Comparison of ENCODE assay signal across 1 cellular context in the genomic region with DNA sequence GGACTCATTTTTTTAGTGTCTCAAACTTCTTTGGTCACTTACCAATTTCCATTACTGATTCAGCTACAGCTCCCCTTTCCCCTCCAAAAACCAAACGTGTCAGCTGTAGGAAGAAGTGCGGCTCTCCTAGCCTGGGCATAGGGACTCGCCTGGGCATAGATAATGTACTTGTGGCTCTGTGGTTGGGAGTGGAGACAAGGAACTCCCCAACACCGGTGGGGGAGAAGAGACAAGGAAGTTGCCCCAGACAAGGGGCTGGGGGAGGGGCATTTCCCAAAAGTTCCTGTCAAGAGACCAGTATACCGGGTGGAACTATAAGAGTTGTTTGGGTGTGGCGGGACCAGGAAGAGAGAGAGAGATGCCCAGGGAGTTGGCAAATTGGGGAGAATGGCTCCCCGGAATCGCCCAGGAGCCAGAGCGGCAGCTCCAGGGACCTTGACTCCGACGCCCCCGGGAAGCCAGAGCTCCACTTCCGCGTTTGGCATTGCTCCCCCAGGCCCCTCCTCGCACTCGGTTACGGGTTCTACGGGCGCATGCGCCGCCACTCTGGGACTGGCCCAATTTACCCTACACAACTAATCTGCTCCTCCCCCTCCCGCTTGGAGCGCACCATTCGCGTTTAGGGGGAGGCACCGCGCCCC.
A peak's percentile ranks its signal among the peaks of the same experiment; 100 is the strongest.
TF ChIP-seq lines count a peak whose summit lies in the region.

No MANE protein-coding gene starts in this region.

TF ChIP-seq in HepG2, 621 proteins besides CTCF, POLR2A, EP300 and RAD21 (continued from another document and continues in another):
- TF ChIP-seq, protein P1, sequence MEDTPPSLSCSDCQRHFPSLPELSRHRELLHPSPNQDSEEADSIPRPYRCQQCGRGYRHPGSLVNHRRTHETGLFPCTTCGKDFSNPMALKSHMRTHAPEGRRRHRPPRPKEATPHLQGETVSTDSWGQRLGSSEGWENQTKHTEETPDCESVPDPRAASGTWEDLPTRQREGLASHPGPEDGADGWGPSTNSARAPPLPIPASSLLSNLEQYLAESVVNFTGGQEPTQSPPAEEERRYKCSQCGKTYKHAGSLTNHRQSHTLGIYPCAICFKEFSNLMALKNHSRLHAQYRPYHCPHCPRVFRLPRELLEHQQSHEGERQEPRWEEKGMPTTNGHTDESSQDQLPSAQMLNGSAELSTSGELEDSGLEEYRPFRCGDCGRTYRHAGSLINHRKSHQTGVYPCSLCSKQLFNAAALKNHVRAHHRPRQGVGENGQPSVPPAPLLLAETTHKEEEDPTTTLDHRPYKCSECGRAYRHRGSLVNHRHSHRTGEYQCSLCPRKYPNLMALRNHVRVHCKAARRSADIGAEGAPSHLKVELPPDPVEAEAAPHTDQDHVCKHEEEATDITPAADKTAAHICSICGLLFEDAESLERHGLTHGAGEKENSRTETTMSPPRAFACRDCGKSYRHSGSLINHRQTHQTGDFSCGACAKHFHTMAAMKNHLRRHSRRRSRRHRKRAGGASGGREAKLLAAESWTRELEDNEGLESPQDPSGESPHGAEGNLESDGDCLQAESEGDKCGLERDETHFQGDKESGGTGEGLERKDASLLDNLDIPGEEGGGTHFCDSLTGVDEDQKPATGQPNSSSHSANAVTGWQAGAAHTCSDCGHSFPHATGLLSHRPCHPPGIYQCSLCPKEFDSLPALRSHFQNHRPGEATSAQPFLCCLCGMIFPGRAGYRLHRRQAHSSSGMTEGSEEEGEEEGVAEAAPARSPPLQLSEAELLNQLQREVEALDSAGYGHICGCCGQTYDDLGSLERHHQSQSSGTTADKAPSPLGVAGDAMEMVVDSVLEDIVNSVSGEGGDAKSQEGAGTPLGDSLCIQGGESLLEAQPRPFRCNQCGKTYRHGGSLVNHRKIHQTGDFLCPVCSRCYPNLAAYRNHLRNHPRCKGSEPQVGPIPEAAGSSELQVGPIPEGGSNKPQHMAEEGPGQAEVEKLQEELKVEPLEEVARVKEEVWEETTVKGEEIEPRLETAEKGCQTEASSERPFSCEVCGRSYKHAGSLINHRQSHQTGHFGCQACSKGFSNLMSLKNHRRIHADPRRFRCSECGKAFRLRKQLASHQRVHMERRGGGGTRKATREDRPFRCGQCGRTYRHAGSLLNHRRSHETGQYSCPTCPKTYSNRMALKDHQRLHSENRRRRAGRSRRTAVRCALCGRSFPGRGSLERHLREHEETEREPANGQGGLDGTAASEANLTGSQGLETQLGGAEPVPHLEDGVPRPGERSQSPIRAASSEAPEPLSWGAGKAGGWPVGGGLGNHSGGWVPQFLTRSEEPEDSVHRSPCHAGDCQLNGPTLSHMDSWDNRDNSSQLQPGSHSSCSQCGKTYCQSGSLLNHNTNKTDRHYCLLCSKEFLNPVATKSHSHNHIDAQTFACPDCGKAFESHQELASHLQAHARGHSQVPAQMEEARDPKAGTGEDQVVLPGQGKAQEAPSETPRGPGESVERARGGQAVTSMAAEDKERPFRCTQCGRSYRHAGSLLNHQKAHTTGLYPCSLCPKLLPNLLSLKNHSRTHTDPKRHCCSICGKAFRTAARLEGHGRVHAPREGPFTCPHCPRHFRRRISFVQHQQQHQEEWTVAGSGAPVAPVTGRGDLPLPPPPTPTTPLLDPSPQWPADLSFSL (CRISPR knock-in tag; IDR thresholded peaks at IDR 0.05) = no peak
- TF ChIP-seq MATR3 (CRISPR knock-in tag; IDR thresholded peaks at IDR 0.05) (no peak), ZNF484 (CRISPR knock-in tag; IDR thresholded peaks at IDR 0.05; ENCODE audit: borderline replicate concordance, low read depth) (no peak), ZNF773 (CRISPR knock-in tag; IDR thresholded peaks at IDR 0.05; ENCODE audit: borderline replicate concordance) (peak; percentile 74; the same call in 1 of the 2 replicates), ZNF33A (CRISPR knock-in tag; IDR thresholded peaks at IDR 0.05; ENCODE audit: borderline replicate concordance) (no peak), HIC2 (CRISPR knock-in tag; IDR thresholded peaks at IDR 0.05; ENCODE audit: low read depth) (peak; percentile 72; the same call in 1 of the 2 replicates), ZKSCAN8 (CRISPR knock-in tag; IDR thresholded peaks at IDR 0.05; ENCODE audit: borderline replicate concordance) (no peak), CHCHD3 (CRISPR knock-in tag; IDR thresholded peaks at IDR 0.05) (no peak), FUBP1 (CRISPR knock-in tag; IDR thresholded peaks at IDR 0.05; ENCODE audit: borderline replicate concordance) (no peak), ZNF790 (CRISPR knock-in tag; IDR thresholded peaks at IDR 0.05; ENCODE audit: borderline replicate concordance) (no peak), MAF1 (CRISPR knock-in tag; IDR thresholded peaks at IDR 0.05; ENCODE audit: borderline replicate concordance) (no peak; the same call in 1 of the 2 replicates), PREB (CRISPR knock-in tag; IDR thresholded peaks at IDR 0.05) (no peak; the same call in 1 of the 2 replicates), ZNF550 (CRISPR knock-in tag; IDR thresholded peaks at IDR 0.05; ENCODE audit: borderline replicate concordance) (0 out of 2 replicates have a peak, but pooled peaks have one; percentile 19), ZUFSP (CRISPR knock-in tag; IDR thresholded peaks at IDR 0.05; ENCODE audit: borderline replicate concordance) (no peak), RELA (CRISPR knock-in tag; IDR thresholded peaks at IDR 0.05) (no peak), ZNF430 (CRISPR knock-in tag; IDR thresholded peaks at IDR 0.05) (no peak; the same call in 1 of the 2 replicates), ZNF598 (CRISPR knock-in tag; IDR thresholded peaks at IDR 0.05; ENCODE audit: borderline replicate concordance) (no peak), ZNF382 (CRISPR knock-in tag; IDR thresholded peaks at IDR 0.05; ENCODE audit: borderline replicate concordance) (no peak), KAT2B (IDR thresholded peaks at IDR 0.05; ENCODE audit: borderline replicate concordance, low read depth, low read length) (no peak), U2AF2 (IDR thresholded peaks at IDR 0.05; ENCODE audit: low read depth, low read length) (no peak), MBNL3 (CRISPR knock-in tag; conservative IDR thresholded peaks at IDR 0.05) (no peak), ZBTB1 (CRISPR knock-in tag; IDR thresholded peaks at IDR 0.05; ENCODE audit: borderline replicate concordance) (no peak), HNF4A (CRISPR knock-in tag; IDR thresholded peaks at IDR 0.05) (0 out of 2 replicates have a peak, but pooled peaks have one; percentile 3), REXO4 (CRISPR knock-in tag; IDR thresholded peaks at IDR 0.05; ENCODE audit: borderline replicate concordance) (no peak), ZBTB44 (CRISPR knock-in tag; IDR thresholded peaks at IDR 0.05) (no peak), ZBTB7A (CRISPR knock-in tag; IDR thresholded peaks at IDR 0.05) (peak; percentile 55; the same call in 1 of the 2 replicates)
- TF ChIP-seq, protein P2, sequence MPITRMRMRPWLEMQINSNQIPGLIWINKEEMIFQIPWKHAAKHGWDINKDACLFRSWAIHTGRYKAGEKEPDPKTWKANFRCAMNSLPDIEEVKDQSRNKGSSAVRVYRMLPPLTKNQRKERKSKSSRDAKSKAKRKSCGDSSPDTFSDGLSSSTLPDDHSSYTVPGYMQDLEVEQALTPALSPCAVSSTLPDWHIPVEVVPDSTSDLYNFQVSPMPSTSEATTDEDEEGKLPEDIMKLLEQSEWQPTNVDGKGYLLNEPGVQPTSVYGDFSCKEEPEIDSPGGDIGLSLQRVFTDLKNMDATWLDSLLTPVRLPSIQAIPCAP (CRISPR knock-in tag; IDR thresholded peaks at IDR 0.05; ENCODE audit: low read depth) = no peak
- TF ChIP-seq, protein P3, sequence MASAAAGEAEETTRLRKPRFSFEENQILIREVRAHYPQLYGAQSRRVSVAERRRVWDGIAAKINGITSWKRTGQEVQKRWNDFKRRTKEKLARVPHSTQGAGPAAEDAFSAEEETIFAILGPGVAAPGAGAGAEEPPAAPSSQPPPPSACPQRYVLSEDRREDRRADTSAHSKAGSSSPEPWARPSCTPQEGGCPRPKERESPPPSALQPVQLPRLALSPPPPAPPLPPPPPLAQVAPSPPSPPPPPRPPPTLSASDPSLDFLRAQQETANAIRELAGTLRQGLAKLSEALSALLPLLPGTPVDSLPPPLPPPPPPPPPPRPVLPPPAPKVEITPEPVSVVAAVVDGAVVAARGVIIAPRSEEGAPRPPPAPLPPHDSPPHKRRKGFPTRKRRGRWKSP (CRISPR knock-in tag; IDR thresholded peaks at IDR 0.05) = no peak
- TF ChIP-seq, protein P4, sequence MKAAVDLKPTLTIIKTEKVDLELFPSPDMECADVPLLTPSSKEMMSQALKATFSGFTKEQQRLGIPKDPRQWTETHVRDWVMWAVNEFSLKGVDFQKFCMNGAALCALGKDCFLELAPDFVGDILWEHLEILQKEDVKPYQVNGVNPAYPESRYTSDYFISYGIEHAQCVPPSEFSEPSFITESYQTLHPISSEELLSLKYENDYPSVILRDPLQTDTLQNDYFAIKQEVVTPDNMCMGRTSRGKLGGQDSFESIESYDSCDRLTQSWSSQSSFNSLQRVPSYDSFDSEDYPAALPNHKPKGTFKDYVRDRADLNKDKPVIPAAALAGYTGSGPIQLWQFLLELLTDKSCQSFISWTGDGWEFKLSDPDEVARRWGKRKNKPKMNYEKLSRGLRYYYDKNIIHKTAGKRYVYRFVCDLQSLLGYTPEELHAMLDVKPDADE (CRISPR knock-in tag; IDR thresholded peaks at IDR 0.05) = no peak
- TF ChIP-seq, protein P5, sequence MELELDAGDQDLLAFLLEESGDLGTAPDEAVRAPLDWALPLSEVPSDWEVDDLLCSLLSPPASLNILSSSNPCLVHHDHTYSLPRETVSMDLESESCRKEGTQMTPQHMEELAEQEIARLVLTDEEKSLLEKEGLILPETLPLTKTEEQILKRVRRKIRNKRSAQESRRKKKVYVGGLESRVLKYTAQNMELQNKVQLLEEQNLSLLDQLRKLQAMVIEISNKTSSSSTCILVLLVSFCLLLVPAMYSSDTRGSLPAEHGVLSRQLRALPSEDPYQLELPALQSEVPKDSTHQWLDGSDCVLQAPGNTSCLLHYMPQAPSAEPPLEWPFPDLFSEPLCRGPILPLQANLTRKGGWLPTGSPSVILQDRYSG (CRISPR knock-in tag; IDR thresholded peaks at IDR 0.05) = peak; percentile 65; the same call in 1 of the 2 replicates
